In the genomic region with DNA sequence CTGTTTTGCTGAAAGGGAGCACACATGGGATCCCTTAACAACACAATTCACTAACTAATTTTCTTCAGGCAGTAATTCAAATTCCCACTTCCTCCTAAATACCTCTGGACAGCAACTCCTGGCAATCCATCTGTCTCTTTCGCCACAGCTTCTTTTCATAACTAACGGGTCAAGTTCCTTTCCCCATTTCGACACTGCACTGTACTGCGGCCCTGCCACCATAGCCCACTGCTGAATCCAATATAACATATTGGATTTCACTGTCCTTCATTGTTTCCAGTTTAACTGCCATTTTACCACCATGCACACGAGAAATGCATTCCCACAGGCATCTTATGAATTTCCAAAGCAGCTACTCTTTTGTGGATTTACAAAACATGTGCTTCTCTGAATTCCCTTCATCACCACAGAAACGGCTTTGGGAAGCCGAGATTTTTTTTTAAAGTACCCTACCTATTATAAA, we compare ENCODE assay signal across 1 cellular context.
TF ChIP-seq lines count a peak whose summit lies in the region.

No MANE protein-coding gene starts in this region.

TF ChIP-seq in IMR-90, 13 proteins besides CTCF, POLR2A, EP300 and RAD21 (continued from another document):
- TF ChIP-seq USF2 (IDR thresholded peaks at IDR 0.05; ENCODE audit: low read depth, low read length) (no peak), BHLHE40 (IDR thresholded peaks at IDR 0.05; ENCODE audit: low read depth, low read length) (no peak), MAZ (IDR thresholded peaks at IDR 0.05; ENCODE audit: borderline replicate concordance, low read depth, low read length) (no peak), CHD1 (IDR thresholded peaks at IDR 0.05; ENCODE audit: low read depth, low read length) (no peak), NFE2L2 (IDR thresholded peaks at IDR 0.05; ENCODE audit: low read depth, low read length) (no peak)
